Comparison of ENCODE assay signal across 19 cellular contexts in genomic region chr3:31541102-31541501, GRCh38. TPM values are rescaled to one million over a fixed set of nuclear protein-coding genes. Genes with fewer than 3 reads are reported as not detected.
A peak's percentile ranks its signal among the peaks of the same experiment; 100 is the strongest.
DNase-seq lines count a peak whose midpoint lies in the region; ATAC-seq and TF ChIP-seq lines count a peak whose summit lies in the region.
"Had no signal": no experiment of that assay in that cellular context is flagged by ENCODE, and none has a peak within 500 bp of the region (broad histone marks: within the 10 kb centered on the region; RNA-seq: fewer than 3 reads in every experiment).

No MANE protein-coding gene starts in this region.

- H3K36me3 Mint-ChIP-seq in activated naive CD4-positive, alpha-beta T cell treated with anti-CD3 and anti-CD28 coated beads, Interleukin-2, amount 50 U/mL, for 72 hours = peaks cover 9 to 46% of the 10 kb centered on the region in 2 donors

- H3K27ac Mint-ChIP-seq in activated naive CD4-positive, alpha-beta T cell treated with anti-CD3 and anti-CD28 coated beads, Interleukin-2, amount 50 U/mL, for 72 hours = peak overlapping the region; percentile 19 to 61
- H3K27ac Mint-ChIP-seq: T-helper 1 cell treated with Interleukin-12 subunit alpha and Interleukin-12 subunit beta and Interleukin-4 antibody, amounts not matched to agents 30 μg/mL and 1 μg/mL, for 36 hours had no signal

- peaks cover 0 to 4% of the 10 kb centered on the region in 2 donors for H3K9me3 Mint-ChIP-seq in activated naive CD4-positive, alpha-beta T cell treated with anti-CD3 and anti-CD28 coated beads, Interleukin-2, amount 50 U/mL, for 72 hours
- H3K9me3 Mint-ChIP-seq: T-helper 1 cell treated with Interleukin-12 subunit alpha and Interleukin-12 subunit beta and Interleukin-4 antibody, amounts not matched to agents 30 μg/mL and 1 μg/mL, for 36 hours had no signal

- intact Hi-C loops in left colon (cut with DNase I, micrococcal nuclease) = no loop called here

- peak; percentile 83 to 90 for ATAC-seq in activated naive CD4-positive, alpha-beta T cell treated with anti-CD3 and anti-CD28 coated beads, Interleukin-2, amount 50 U/mL, for 72 hours
- peak; percentile 24 for ATAC-seq in left colon
- ATAC-seq in GM18517 (IDR thresholded peaks at IDR 0.05; ENCODE audit: unreplicated experiment) = no peak
- ATAC-seq: gastrocnemius medialis, GM12878, lower lobe of right lung, right cardiac atrium had no signal

- in situ Hi-C loops in KBM-7 (cut with MboI; ENCODE audit: low pct_unique_long_range_greater_than_20kb, low sequenced_read_pairs) = no loop called here

- TF ChIP-seq CTCF in GM20000 (IDR thresholded peaks at IDR 0.05; ENCODE audit: extremely low read depth, missing control alignments) = no peak

- DNase-seq in SIG-M5 treated with dmso at 0.1 percent for 504 hours (lab: John Stamatoyannopoulos, UW; ENCODE audit: unreplicated experiment) (peak; percentile 39), SIG-M5 (lab: John Stamatoyannopoulos, UW) (no peak), KBM-7 (peak; percentile 43), left colon (no peak), GM20000 (ENCODE audit: low spot score) (no peak), T1000 (lab: John Stamatoyannopoulos, UW) (no peak)
- no peak for DNase-seq in activated naive CD4-positive, alpha-beta T cell treated with anti-CD3 and anti-CD28 coated beads, Interleukin-2, amount 50 U/mL, for 72 hours (ENCODE audit: low spot score in 2 of 2)
- DNase-seq: activated effector memory CD4-positive, alpha-beta T cell treated with anti-CD3 and anti-CD28 coated beads, Interleukin-2, amount 50 U/mL, for 16 hours; EL; gastrocnemius medialis; Karpas-422; lower lobe of right lung; NCI-H1694; NCI-H510A; PC-9 had no signal

RNA-seq across cellular contexts. Expression of gene STT3B, which starts 8.4 kb away (rescaled TPM):
- total RNA-seq in activated naive CD4-positive, alpha-beta T cell treated with anti-CD3 and anti-CD28 coated beads, Interleukin-2, amount 50 U/mL, for 72 hours = 100 to 1,000 TPM in 1 of 2 donors, 10 to 100 TPM in 1; 93.5 to 132 TPM
- 100 to 1,000 TPM; 104 to 113 TPM for total RNA-seq in left colon

Comparison
In these comparisons a context has a peak if more than half of its experiments do, and no peak if none do; other contexts are left out.
1. DNase-seq: peak in SIG-M5 treated with dmso at 0.1 percent for 504 hours (single experiment) and KBM-7 (single experiment); none in SIG-M5 (single experiment), activated naive CD4-positive, alpha-beta T cell treated with anti-CD3 and anti-CD28 coated beads, Interleukin-2, amount 50 U/mL, for 72 hours (0 of 2), left colon (0 of 2), GM20000 (single experiment) and T1000 (single experiment).